9 cellular contexts compared by ENCODE assay signal in the genomic region with DNA sequence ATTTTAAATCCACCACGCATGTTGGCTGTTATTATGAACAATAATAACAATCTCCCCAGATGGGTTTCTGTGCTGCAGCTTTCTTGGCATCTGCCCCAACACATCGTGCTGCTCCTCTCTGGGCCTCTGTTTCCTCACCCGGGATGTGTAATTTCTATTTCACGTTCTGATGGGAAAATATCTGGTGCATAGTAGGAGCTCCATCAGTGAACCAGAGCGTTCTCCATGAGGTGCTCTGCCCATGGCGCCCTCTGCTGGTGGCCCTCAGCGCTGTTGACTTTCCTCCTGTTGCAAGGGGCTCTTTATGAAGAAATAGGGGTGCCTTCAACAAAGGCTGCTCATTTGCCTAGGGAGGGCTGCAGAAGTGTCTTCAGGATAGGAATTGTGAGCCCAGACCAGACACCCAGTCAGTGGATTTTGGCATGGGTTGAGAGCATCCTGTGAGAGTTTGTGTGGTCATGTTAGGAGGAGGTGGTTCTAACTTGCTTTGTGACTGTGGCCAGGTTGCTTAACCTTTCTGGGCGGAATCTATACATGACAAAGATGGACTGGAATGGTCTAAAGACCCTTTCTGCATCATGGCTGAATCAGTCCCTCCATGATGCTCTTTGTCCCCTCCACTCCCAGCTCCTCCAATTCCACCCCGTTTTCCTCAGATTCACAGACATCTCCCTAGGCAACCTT. TPM values are rescaled to one million over a fixed set of nuclear protein-coding genes. Genes with fewer than 3 reads are reported as not detected.
DNase-seq lines count a peak whose midpoint lies in the region; ATAC-seq, FAIRE-seq and TF ChIP-seq lines count a peak whose summit lies in the region.
"Had no signal": no experiment of that assay in that cellular context is flagged by ENCODE, and none has a peak within 500 bp of the region (broad histone marks: within the 10 kb centered on the region; RNA-seq: fewer than 3 reads in every experiment).

No MANE protein-coding gene starts in this region.

- H4K20me1 ChIP-seq in BLaER1 (no peaks in the 10 kb centered on the region), HCT116 (ENCODE audit: insufficient read depth) (no peaks in the 10 kb centered on the region), GM12878 (ENCODE audit: control insufficient read depth, insufficient read depth) (no peaks in the 10 kb centered on the region)

- TF ChIP-seq POLR2A in HCT116 (IDR thresholded peaks at IDR 0.05; ENCODE audit: borderline replicate concordance, extremely low read depth, insufficient read depth, insufficient read length) (no peak), GM12878 (IDR thresholded peaks at IDR 0.05; ENCODE audit: low read depth, low read length) (no peak), suprapubic skin (IDR thresholded peaks at IDR 0.05) (no peak)

- H3K36me3 ChIP-seq in BLaER1 (no peaks in the 10 kb centered on the region), HCT116 (ENCODE audit: control insufficient read depth in 1 of 2, insufficient read depth in 2 of 2, low read length in 2 of 2) (no peaks in the 10 kb centered on the region), GM12878 (ENCODE audit: control insufficient read depth in 2 of 2, insufficient read depth in 2 of 2, low read length in 1 of 2) (no peaks in the 10 kb centered on the region), kidney epithelial cell (ENCODE audit: control insufficient read depth, insufficient read depth, low read length) (no peaks in the 10 kb centered on the region), suprapubic skin (no peaks in the 10 kb centered on the region)

- no peak for DNase-seq in HCT116 (ENCODE audit: low read depth, low spot score)
- peak in 4 of 5 experiments; percentile 43 to 55 (median 46) for DNase-seq in T-helper 2 cell
- DNase-seq in GM12878 (ENCODE audit: low read depth, low spot score), result no peak
- no peak for DNase-seq in kidney epithelial cell (ENCODE audit: low read depth)
- DNase-seq in stimulated activated CD4-positive, alpha-beta T cell treated with anti-CD3 and anti-CD28 coated beads, TNF-alpha, amount 100 ng/mL, for 48 hours (ENCODE audit: low read depth in 3 of 3), result peak; percentile 34 to 66 (median 37)
- no peak for DNase-seq in suprapubic skin (ENCODE audit: low spot score in 2 of 2)

- 16% methylated on average over 9 of the region's 9 CpGs for WGBS in GM12878 (ENCODE audit: insufficient coverage, insufficient replicate concordance, low lambda C conversion rate, missing lambda C conversion rate)
- WGBS in suprapubic skin, result 29% methylated on average over 9 of the region's 9 CpGs

- ATAC-seq in HCT116, result peak; percentile 87
- peak; percentile 88 for ATAC-seq in GM12878
- no peak for ATAC-seq in HG03095 (IDR thresholded peaks at IDR 0.05; ENCODE audit: unreplicated experiment)

- no peaks in the 10 kb centered on the region for H3K9me3 ChIP-seq in BLaER1
- H3K9me3 ChIP-seq in HCT116 (ENCODE audit: control insufficient read depth in 1 of 2, insufficient read depth in 1 of 2, low read depth in 1 of 2, low read length in 2 of 2), result no peaks in the 10 kb centered on the region
- H3K9me3 ChIP-seq in GM12878 (replicated peaks; ENCODE audit: control insufficient read depth, insufficient read depth, low read length), result no peaks in the 10 kb centered on the region
- no peaks in the 10 kb centered on the region for H3K9me3 ChIP-seq in suprapubic skin

- TF ChIP-seq CTCF in HCT116 (IDR thresholded peaks at IDR 0.05 in 2 of 3, conservative IDR thresholded peaks at IDR 0.05 in 1 of 3; ENCODE audit: borderline replicate concordance in 1 of 3, insufficient read depth in 1 of 3, low read depth in 2 of 3, low read length in 2 of 3) (peak; percentile 89 to 99 (median 97)), GM12878 (IDR thresholded peaks at IDR 0.05 in 2 of 3, conservative IDR thresholded peaks at IDR 0.05 in 1 of 3; ENCODE audit: control insufficient read depth in 2 of 3, extremely low read depth in 1 of 3, insufficient read depth in 1 of 3, low read depth in 3 of 3, low read length in 3 of 3) (peak; percentile 82 to 92 (median 88)), kidney epithelial cell (IDR thresholded peaks at IDR 0.05; ENCODE audit: insufficient read depth, low read length, poor library complexity, severe bottlenecking) (peak; percentile 87), suprapubic skin (IDR thresholded peaks at IDR 0.05) (peak in 1 of 2 donors; percentile 55)

- H3K27me3 ChIP-seq in BLaER1 (peaks cover 34% of the 10 kb centered on the region), HCT116 (ENCODE audit: insufficient read depth, low read length) (no peaks in the 10 kb centered on the region), GM12878 (replicated peaks in 1 of 2; ENCODE audit: control insufficient read depth in 2 of 2, insufficient read depth in 2 of 2, low read length in 1 of 2) (peaks cover 3 to 6% of the 10 kb centered on the region in 2 experiments; a peak in 3 of 4 replicates), kidney epithelial cell (ENCODE audit: control insufficient read depth, insufficient read depth, low read length) (peaks cover 75% of the 10 kb centered on the region), suprapubic skin (peaks cover 96% of the 10 kb centered on the region)

- BruUV-seq in HCT116 (replicated peaks; lab: Mats Ljungman, UMichigan) (no TSS peak), GM12878 (replicated peaks; lab: Mats Ljungman, UMichigan) (no TSS peak)

- no peak overlapping the region for H3K27ac ChIP-seq in BLaER1
- H3K27ac ChIP-seq in HCT116 (ENCODE audit: low read depth, low read length), result no peak overlapping the region
- no peak overlapping the region for H3K27ac ChIP-seq in GM12878 (ENCODE audit: control insufficient read depth, insufficient read depth)
- no peak overlapping the region for H3K27ac ChIP-seq in suprapubic skin

- POLR2A ChIA-PET in HCT116 (lab: Charles Lee), result interaction anchor here (1.4 kb wide), 1 partner anchor 22 kb away, joined by 5 read pairs; no protein-coding TSS in a partner anchor
- POLR2A ChIA-PET in GM12878 (lab: Charles Lee), result no interaction called here

- no peak overlapping the region for H3K9ac ChIP-seq in BLaER1
- H3K9ac ChIP-seq in HCT116 (ENCODE audit: low read length), result no peak overlapping the region
- H3K9ac ChIP-seq in GM12878 (ENCODE audit: control insufficient read depth, insufficient read depth, low read length), result no peak overlapping the region

- TF ChIP-seq RAD21 in HCT116 (IDR thresholded peaks at IDR 0.05; ENCODE audit: low read depth), result peak; percentile 68
- peak; percentile 58 for TF ChIP-seq RAD21 in GM12878 (IDR thresholded peaks at IDR 0.05; ENCODE audit: insufficient read depth, low read depth, low read length)

- H3K4me1 ChIP-seq in BLaER1 (peaks cover 88% of the 10 kb centered on the region), HCT116 (ENCODE audit: control insufficient read depth in 1 of 2, insufficient read depth in 2 of 2, low read length in 2 of 2) (peaks cover 9 to 10% of the 10 kb centered on the region in 2 experiments; a peak in 3 of 4 replicates), GM12878 (ENCODE audit: control insufficient read depth, insufficient read depth, low read length) (no peaks in the 10 kb centered on the region), suprapubic skin (peaks cover 4% of the 10 kb centered on the region)

- TF ChIP-seq EP300 in GM12878 (IDR thresholded peaks at IDR 0.05; ENCODE audit: borderline replicate concordance in 1 of 2, control insufficient read depth in 1 of 2, low read depth in 2 of 2, low read length in 2 of 2), result no peak
- no peak for TF ChIP-seq EP300 in suprapubic skin (IDR thresholded peaks at IDR 0.05)

- H3K79me2 ChIP-seq in HCT116 (ENCODE audit: insufficient read depth, low read length), result no peaks in the 10 kb centered on the region
- H3K79me2 ChIP-seq in GM12878 (ENCODE audit: control insufficient read depth, insufficient read depth, low read length), result no peaks in the 10 kb centered on the region

- in situ Hi-C loops in GM12878 (cut with MboI), result no loop called here

- no peaks in the 10 kb centered on the region for H3K9me2 ChIP-seq in HCT116 (ENCODE audit: insufficient read depth)

- intact Hi-C loops in HCT116 (cut with micrococcal nuclease), result loop anchor here (1.0 to 5.0 kb wide), 3 partner anchors 71 to 315 kb away; no protein-coding TSS in a partner anchor
- intact Hi-C loops in GM12878 (cut with micrococcal nuclease; ENCODE audit: unreplicated experiment), result loop anchor here (1.0 to 5.0 kb wide), 2 partner anchors 106 to 315 kb away; no protein-coding TSS in a partner anchor

- RAD21 ChIA-PET in HCT116 (lab: Charles Lee; ENCODE audit: low non-redundant PET in 1 of 2, low total read pairs in 2 of 2, uncharacterized antibody in 2 of 2, unreplicated experiment in 2 of 2) (interaction anchor here in 1 of 2 experiments (0.6 kb wide), 1 partner anchor 119 kb away, joined by 3 read pairs; no protein-coding TSS in a partner anchor), GM12878 (lab: Charles Lee; ENCODE audit: unreplicated experiment) (interaction anchor here (0.7 to 2.0 kb wide), 8 partner anchors 9 to 313 kb away, joined by 4 to 10 read pairs (median 6); partner anchors contain the start of gene SRXN1)

- peak overlapping the region; percentile 57 for H2AFZ ChIP-seq in HCT116 (ENCODE audit: low read depth, low read length, poor library complexity, severe bottlenecking)
- H2AFZ ChIP-seq in GM12878 (ENCODE audit: control insufficient read depth, low read depth, low read length), result no peak overlapping the region

- no peak overlapping the region for H3K4me3 ChIP-seq in BLaER1
- H3K4me3 ChIP-seq in HCT116 (replicated peaks in 1 of 2; ENCODE audit: low read depth in 1 of 2, low read length in 2 of 2), result no peak overlapping the region
- no peak overlapping the region for H3K4me3 ChIP-seq in GM12878
- H3K4me3 ChIP-seq in kidney epithelial cell (ENCODE audit: low read depth, low read length), result no peak overlapping the region
- no peak overlapping the region for H3K4me3 ChIP-seq in suprapubic skin

- SMC1A ChIA-PET in GM12878 (lab: Charles Lee; ENCODE audit: uncharacterized antibody, unreplicated experiment), result interaction anchor here (0.6 to 2.5 kb wide), 10 partner anchors 16 to 123 kb away, joined by 3 to 20 read pairs (median 4); no protein-coding TSS in a partner anchor

- CTCF ChIA-PET in HCT116 (lab: Charles Lee) (interaction anchor here (0.5 to 1.8 kb wide), 25 partner anchors 9 to 313 kb away, joined by 3 to 15 read pairs (median 4); partner anchors contain the start of gene SLC52A3), GM12878 (lab: Yijun Ruan, JAX) (interaction anchor here (0.8 to 2.7 kb wide), 31 partner anchors 9 to 315 kb away, joined by 3 to 38 read pairs (median 5); partner anchors contain the start of genes FAM110A, SCRT2 and SRXN1)

- peak; percentile 72 for FAIRE-seq in GM12878 (lab: Jason Lieb, UNC)

- peak overlapping the region; percentile 91 for H3K4me2 ChIP-seq in BLaER1
- no peak overlapping the region for H3K4me2 ChIP-seq in HCT116 (ENCODE audit: low read length)
- no peak overlapping the region for H3K4me2 ChIP-seq in GM12878 (ENCODE audit: control insufficient read depth, insufficient read depth)

RNA-seq across cellular contexts. Expression of gene SCRT2, which starts 8.1 kb away (rescaled TPM):
- total RNA-seq in HCT116 (2021; ENCODE audit: unreplicated experiment) (not detected), GM12878 (2014; rRNA removed) (not detected in 2 replicates), GM12878 (2014; rRNA removed; fragmentation: Illumina TruSeq; extraction: Trizol) (not detected in 2 replicates), GM12878 (2021) (not detected in 2 replicates), kidney epithelial cell (not detected in 2 replicates), suprapubic skin (not detected)
- not detected in 2 replicates for polyA plus RNA-seq in HCT116 (2012)
- total RNA-seq in GM12878 (2013; cell fraction: nucleolus; rRNA removed), result not detected in 2 replicates
- not detected for polyA plus RNA-seq in GM12878 (2011; ENCODE audit: low read depth)
- polyA plus RNA-seq in GM12878 (2011; rRNA removed) (not detected in 2 replicates), GM12878 (2014; fragmentation: Illumina TruSeq; extraction: Trizol) (not detected in 2 replicates), GM12878 (2014; fragmentation: Nextera tagmentation; extraction: Ambion mirVana) (not detected), GM12878 (2014; rRNA removed) (not detected in 2 replicates), GM12878 (2016; fragmentation: Nextera tagmentation; extraction: Ambion mirVana) (not detected)
- polyA plus RNA-seq in GM12878 (2011; cell fraction: cytosol; rRNA removed), result 0.01 TPM in 1 of 2 replicates, not detected in the other
- 0.12 and 0.13 TPM in 2 replicates for polyA plus RNA-seq in GM12878 (2011; cell fraction: nucleus; rRNA removed)
- polyA plus RNA-seq in GM12878 (2012), result not detected in 2 replicates
- polyA minus RNA-seq in GM12878 (2011; rRNA and poly(A)+ RNA removed), result 0.05 TPM in 1 of 2 replicates, not detected in the other
- not detected in 2 replicates for polyA minus RNA-seq in GM12878 (2011; cell fraction: cytosol; rRNA and poly(A)+ RNA removed)
- 0.10 TPM in 1 of 2 replicates, not detected in the other for polyA minus RNA-seq in GM12878 (2011; cell fraction: nucleus; rRNA and poly(A)+ RNA removed)
- total RNA-seq: mononuclear cell had no signal

RNA-seq across cellular contexts. Expression of gene SRXN1, which starts 14.5 kb away (rescaled TPM):
- total RNA-seq in HCT116 (2021; ENCODE audit: unreplicated experiment) (80.8 TPM), GM12878 (2014; rRNA removed) (19.3 and 20.5 TPM in 2 replicates), GM12878 (2014; rRNA removed; fragmentation: Illumina TruSeq; extraction: Trizol) (14.4 and 14.8 TPM in 2 replicates), GM12878 (2021) (15.8 and 16.0 TPM in 2 replicates), kidney epithelial cell (31.4 and 32.9 TPM in 2 replicates), suprapubic skin (10 to 100 TPM in 3 of 4 donors, 1 to 10 TPM in 1; 7.8 to 27.7 (median 21.0) TPM)
- polyA plus RNA-seq in HCT116 (2012), result 94.4 and 105 TPM in 2 replicates
- 3.0 and 4.5 TPM in 2 replicates for total RNA-seq in GM12878 (2013; cell fraction: nucleolus; rRNA removed)
- 8.8 TPM for polyA plus RNA-seq in GM12878 (2011; ENCODE audit: low read depth)
- polyA plus RNA-seq in GM12878 (2011; rRNA removed) (17.6 and 17.8 TPM in 2 replicates), GM12878 (2014; fragmentation: Illumina TruSeq; extraction: Trizol) (19.3 and 19.6 TPM in 2 replicates), GM12878 (2014; fragmentation: Nextera tagmentation; extraction: Ambion mirVana) (1 to 10 TPM; 4.1 to 7.5 TPM), GM12878 (2014; rRNA removed) (13.7 and 14.2 TPM in 2 replicates), GM12878 (2016; fragmentation: Nextera tagmentation; extraction: Ambion mirVana) (10 to 100 TPM; 15.2 to 17.9 TPM)
- 12.6 and 14.4 TPM in 2 replicates for polyA plus RNA-seq in GM12878 (2011; cell fraction: cytosol; rRNA removed)
- 7.6 and 8.1 TPM in 2 replicates for polyA plus RNA-seq in GM12878 (2011; cell fraction: nucleus; rRNA removed)
- polyA plus RNA-seq in GM12878 (2012), result 9.3 and 9.8 TPM in 2 replicates
- polyA minus RNA-seq in GM12878 (2011; rRNA and poly(A)+ RNA removed), result 12.8 and 17.8 TPM in 2 replicates
- polyA minus RNA-seq in GM12878 (2011; cell fraction: cytosol; rRNA and poly(A)+ RNA removed), result 6.3 and 6.7 TPM in 2 replicates
- polyA minus RNA-seq in GM12878 (2011; cell fraction: nucleus; rRNA and poly(A)+ RNA removed), result 2.3 and 3.5 TPM in 2 replicates

RNA-seq across cellular contexts. Expression of gene TCF15, which starts 57.4 kb away (rescaled TPM):
- total RNA-seq in HCT116 (2021; ENCODE audit: unreplicated experiment), result not detected
- not detected in 2 replicates for polyA plus RNA-seq in HCT116 (2012)
- total RNA-seq in GM12878 (2013; cell fraction: nucleolus; rRNA removed), result not detected in 2 replicates
- not detected in 2 replicates for total RNA-seq in GM12878 (2014; rRNA removed)
- not detected in 2 replicates for total RNA-seq in GM12878 (2014; rRNA removed; fragmentation: Illumina TruSeq; extraction: Trizol)
- total RNA-seq in GM12878 (2021), result not detected in 2 replicates
- polyA plus RNA-seq in GM12878 (2011; ENCODE audit: low read depth), result not detected
- 0.08 TPM in 1 of 2 replicates, not detected in the other for polyA plus RNA-seq in GM12878 (2011; rRNA removed)
- 0.07 and 0.10 TPM in 2 replicates for polyA plus RNA-seq in GM12878 (2011; cell fraction: cytosol; rRNA removed)
- polyA plus RNA-seq in GM12878 (2011; cell fraction: nucleus; rRNA removed), result 0.07 TPM in 1 of 2 replicates, not detected in the other
- polyA plus RNA-seq in GM12878 (2012), result 0.41 and 0.42 TPM in 2 replicates
- not detected in 2 replicates for polyA plus RNA-seq in GM12878 (2014; fragmentation: Illumina TruSeq; extraction: Trizol)
- not detected for polyA plus RNA-seq in GM12878 (2014; fragmentation: Nextera tagmentation; extraction: Ambion mirVana)
- polyA plus RNA-seq in GM12878 (2014; rRNA removed), result not detected in 2 replicates
- not detected for polyA plus RNA-seq in GM12878 (2016; fragmentation: Nextera tagmentation; extraction: Ambion mirVana)
- not detected in 2 replicates for polyA minus RNA-seq in GM12878 (2011; rRNA and poly(A)+ RNA removed)
- not detected in 2 replicates for polyA minus RNA-seq in GM12878 (2011; cell fraction: cytosol; rRNA and poly(A)+ RNA removed)
- polyA minus RNA-seq in GM12878 (2011; cell fraction: nucleus; rRNA and poly(A)+ RNA removed), result not detected in 2 replicates
- 0.07 and 1.5 TPM in 2 replicates for total RNA-seq in kidney epithelial cell
- under 1 TPM in 1 of 4 donors, not detected in 3; 0.76 TPM for total RNA-seq in suprapubic skin
- total RNA-seq: mononuclear cell had no signal

Comparison
In these comparisons a context has a peak if more than half of its experiments do, and no peak if none do; other contexts are left out.
1. DNase-seq: peak in T-helper 2 cell (4 of 5) and stimulated activated CD4-positive, alpha-beta T cell treated with anti-CD3 and anti-CD28 coated beads, TNF-alpha, amount 100 ng/mL, for 48 hours (3 of 3); none in HCT116 (single experiment), GM12878 (single experiment), kidney epithelial cell (single experiment) and suprapubic skin (0 of 2).